9 cellular contexts compared by ENCODE assay signal in genomic region chr3:31959951-31960792, GRCh38. TPM values are rescaled to one million over a fixed set of nuclear protein-coding genes. Genes with fewer than 3 reads are reported as not detected.
A peak's percentile ranks its signal among the peaks of the same experiment; 100 is the strongest.
DNase-seq lines count a peak whose midpoint lies in the region; ATAC-seq and TF ChIP-seq lines count a peak whose summit lies in the region.
"Had no signal": no experiment of that assay in that cellular context is flagged by ENCODE, and none has a peak within 500 bp of the region (broad histone marks: within the 10 kb centered on the region; RNA-seq: fewer than 3 reads in every experiment).

No MANE protein-coding gene starts in this region.

- peaks cover 7% of the 10 kb centered on the region for H3K9me3 Mint-ChIP-seq in progenitor cell of endocrine pancreas (ENCODE audit: low read depth)

- ATAC-seq in GM18520 (IDR thresholded peaks at IDR 0.05; ENCODE audit: unreplicated experiment) (peak; percentile 7), GM18519 (IDR thresholded peaks at IDR 0.05; ENCODE audit: low FRiP score, unreplicated experiment) (no peak), left colon (no peak)

- H3K36me3 Mint-ChIP-seq in progenitor cell of endocrine pancreas (ENCODE audit: insufficient read depth) = no peaks in the 10 kb centered on the region

- peaks cover 0 to 14% (median 9%) of the 10 kb centered on the region in 3 donors for H3K9me3 ChIP-seq in esophagus squamous epithelium

- intact Hi-C loops in esophagus squamous epithelium (cut with DNase I) (no loop called here), left colon (cut with DNase I, micrococcal nuclease) (no loop called here)

- H3K4me3 Mint-ChIP-seq in progenitor cell of endocrine pancreas (ENCODE audit: low read depth) = no peak overlapping the region

- H3K4me1 ChIP-seq in esophagus squamous epithelium = peaks cover 5 to 53% (median 11%) of the 10 kb centered on the region in 3 donors

- no peaks in the 10 kb centered on the region for H3K36me3 ChIP-seq in esophagus squamous epithelium

- peak overlapping the region in 3 of 4 donors; percentile 6 to 51 (median 28) for H3K4me3 ChIP-seq in esophagus squamous epithelium

- no peaks in the 10 kb centered on the region for H3K27me3 Mint-ChIP-seq in progenitor cell of endocrine pancreas

- H3K4me1 Mint-ChIP-seq in progenitor cell of endocrine pancreas (ENCODE audit: low read depth) = peaks cover 27% of the 10 kb centered on the region

- peak overlapping the region; percentile 34 for H3K27ac Mint-ChIP-seq in progenitor cell of endocrine pancreas

- WGBS in esophagus squamous epithelium, 2 donors = 33 to 57% methylated on average over 6 of the region's 7 CpGs

- DNase-seq in LHCN-M2 (ENCODE audit: low read depth) (peak; percentile 36), esophagus squamous epithelium (lab: John Stamatoyannopoulos, UW) (no peak), progenitor cell of endocrine pancreas (ENCODE audit: low spot score, unreplicated experiment) (no peak), pons (ENCODE audit: low spot score) (no peak), left colon (no peak), inferior parietal cortex (ENCODE audit: extremely low spot score) (no peak)
- DNase-seq: RPMI8226 had no signal

- no peaks in the 10 kb centered on the region for H3K27me3 ChIP-seq in esophagus squamous epithelium

- TF ChIP-seq CTCF in esophagus squamous epithelium (IDR thresholded peaks at IDR 0.05) = no peak
- TF ChIP-seq CTCF in progenitor cell of endocrine pancreas (IDR thresholded peaks at IDR 0.05; ENCODE audit: unreplicated experiment) = no peak

- peak overlapping the region; percentile 58 to 80 (median 72) for H3K27ac ChIP-seq in esophagus squamous epithelium

- TF ChIP-seq POLR2A in esophagus squamous epithelium (IDR thresholded peaks at IDR 0.05) = no peak

RNA-seq across cellular contexts. Expression of gene OSBPL10, which starts 20.9 kb away (rescaled TPM):
- total RNA-seq in LHCN-M2 (2014; rRNA removed) (48.2 and 61.5 TPM in 2 replicates), esophagus squamous epithelium (10 to 100 TPM; 13.8 to 65.3 (median 41.0) TPM), progenitor cell of endocrine pancreas (23.9 and 25.2 TPM in 2 replicates), left colon (10 to 100 TPM; 16.2 to 19.6 TPM)
- polyA plus RNA-seq in LHCN-M2 (2012) = 13.4 TPM

RNA-seq across cellular contexts. Expression of gene ZNF860, which starts 21.4 kb away (rescaled TPM):
- 0.38 and 0.75 TPM in 2 replicates for total RNA-seq in LHCN-M2 (2014; rRNA removed)
- 0.17 TPM for polyA plus RNA-seq in LHCN-M2 (2012)
- 1 to 10 TPM; 2.5 to 7.2 (median 4.6) TPM for total RNA-seq in esophagus squamous epithelium
- total RNA-seq in progenitor cell of endocrine pancreas = 2.1 and 2.2 TPM in 2 replicates
- under 1 TPM; 0.79 to 0.81 TPM for total RNA-seq in left colon
